ENCODE assay signal across 8 cellular contexts in the genomic region with DNA sequence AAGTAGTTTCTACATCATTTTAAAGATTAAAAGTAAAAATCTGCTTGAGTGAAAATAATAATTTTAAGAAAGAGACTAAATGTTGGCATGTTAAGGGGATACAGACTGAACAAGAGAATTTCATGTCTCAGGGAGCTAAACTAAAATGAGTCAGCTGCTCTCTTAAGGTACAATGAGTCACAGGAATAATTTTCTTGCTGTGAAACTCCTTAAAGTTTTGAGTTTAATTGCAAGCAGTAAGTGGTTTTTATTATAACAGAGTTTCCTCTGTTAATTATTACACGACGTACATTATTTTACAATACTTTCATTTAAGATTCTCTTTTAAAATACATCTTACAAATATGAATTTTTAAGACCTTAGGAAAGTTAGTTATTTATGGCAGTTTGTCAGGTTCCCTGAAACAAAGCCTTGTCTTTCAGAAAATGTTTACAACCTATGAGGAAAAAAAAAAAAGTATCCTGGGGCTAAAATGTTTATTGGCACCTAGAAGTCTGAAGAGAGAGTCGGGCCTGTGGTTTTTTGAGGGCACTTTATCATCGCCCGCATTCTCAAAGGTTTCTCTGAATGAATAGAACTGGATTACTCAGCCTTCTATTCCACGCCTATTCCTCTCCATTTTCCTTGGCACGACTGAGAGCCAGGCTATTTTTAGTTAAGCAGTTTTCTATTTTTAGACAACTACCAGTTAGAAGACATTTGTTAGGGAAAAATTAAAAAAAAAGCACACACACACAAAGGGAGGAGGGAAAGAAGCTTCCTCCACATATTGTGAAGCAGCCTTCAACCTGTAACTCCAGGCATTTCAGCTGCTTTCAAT.
DNase-seq lines count a peak whose midpoint lies in the region; ATAC-seq and TF ChIP-seq lines count a peak whose summit lies in the region.

No MANE protein-coding gene starts in this region.

- intact Hi-C loops in Right ventricle myocardium superior (cut with DNase I): loop anchor here (5.0 kb wide), 2 partner anchors 42 to 97 kb away; a partner anchor contains a TSS

- peak; percentile 26 for DNase-seq in DMS153 (lab: John Stamatoyannopoulos, UW)
- DNase-seq in HT1080 (ENCODE audit: low read depth): peak; percentile 96
- DNase-seq in WTC11 (ENCODE audit: low spot score): no peak
- DNase-seq in Right ventricle myocardium superior: no peak
- peak; percentile 63 for DNase-seq in putamen (ENCODE audit: low spot score)
- no peak for DNase-seq in CD8-positive, alpha-beta memory T cell
- no peak for DNase-seq in AML-193 (lab: John Stamatoyannopoulos, UW)

- no peaks in the 10 kb centered on the region for H3K27me3 Mint-ChIP-seq in WTC11 (ENCODE audit: low read depth)
- peaks cover 3 to 4% of the 10 kb centered on the region in 2 donors for H3K27me3 Mint-ChIP-seq in CD8-positive, alpha-beta memory T cell

- peaks cover 38% of the 10 kb centered on the region for H3K4me1 Mint-ChIP-seq in WTC11
- H3K4me1 Mint-ChIP-seq in CD8-positive, alpha-beta memory T cell: peaks cover 0 to 2% (median 0%) of the 10 kb centered on the region in 3 donors

- CTCF ChIA-PET in WTC11 (lab: Charles Lee): no interaction called here
- CTCF ChIA-PET in CD8-positive, alpha-beta memory T cell (lab: Charles Lee): no interaction called here

- TF ChIP-seq CTCF in WTC11 (IDR thresholded peaks at IDR 0.05): no peak

- H3K27me3 ChIP-seq in CD8-positive, alpha-beta memory T cell (ENCODE audit: insufficient read depth, low read length, poor library complexity, severe bottlenecking): no peaks in the 10 kb centered on the region

- H3K36me3 ChIP-seq in CD8-positive, alpha-beta memory T cell (ENCODE audit: insufficient read depth, low read length): no peaks in the 10 kb centered on the region

- no peaks in the 10 kb centered on the region for H3K9me3 Mint-ChIP-seq in WTC11
- peaks cover 0 to 2% (median 0%) of the 10 kb centered on the region in 5 donors for H3K9me3 Mint-ChIP-seq in CD8-positive, alpha-beta memory T cell

- no peak overlapping the region for H3K4me3 ChIP-seq in CD8-positive, alpha-beta memory T cell (ENCODE audit: low read length)

- no peaks in the 10 kb centered on the region for H3K4me1 ChIP-seq in CD8-positive, alpha-beta memory T cell (ENCODE audit: insufficient read depth, low read length)

- peak overlapping the region; percentile 19 for H3K4me3 Mint-ChIP-seq in WTC11
- no peak overlapping the region for H3K4me3 Mint-ChIP-seq in CD8-positive, alpha-beta memory T cell

- H3K27ac Mint-ChIP-seq in WTC11: peak overlapping the region; percentile 91
- H3K27ac Mint-ChIP-seq in CD8-positive, alpha-beta memory T cell: no peak overlapping the region

- H3K9me3 ChIP-seq in CD8-positive, alpha-beta memory T cell (ENCODE audit: low read length): no peaks in the 10 kb centered on the region

- H3K27ac ChIP-seq in CD8-positive, alpha-beta memory T cell (ENCODE audit: low read depth, low read length): no peak overlapping the region

- POLR2A ChIA-PET in WTC11 (lab: Charles Lee): no interaction called here
- POLR2A ChIA-PET in CD8-positive, alpha-beta memory T cell (lab: Charles Lee): no interaction called here

- ATAC-seq in GM21515 (IDR thresholded peaks at IDR 0.05; ENCODE audit: unreplicated experiment): peak; percentile 59
- ATAC-seq in WTC11: peak; percentile 68
- peak; percentile 93 for ATAC-seq in Right ventricle myocardium superior (ENCODE audit: poor library complexity)

- no peaks in the 10 kb centered on the region for H3K36me3 Mint-ChIP-seq in WTC11
- no peaks in the 10 kb centered on the region for H3K36me3 Mint-ChIP-seq in CD8-positive, alpha-beta memory T cell

TF ChIP-seq in WTC11, 78 proteins besides CTCF, POLR2A, EP300 and RAD21:
- no peak for TF ChIP-seq NR3C1 (CRISPR knock-in tag; conservative IDR thresholded peaks at IDR 0.05; ENCODE audit: low read depth)
- no peak for TF ChIP-seq CREM (CRISPR knock-in tag; IDR thresholded peaks at IDR 0.05)
- no peak for TF ChIP-seq ZNF396 (CRISPR knock-in tag; IDR thresholded peaks at IDR 0.05; ENCODE audit: borderline replicate concordance)
- TF ChIP-seq ZBTB21 (CRISPR knock-in tag; IDR thresholded peaks at IDR 0.05; ENCODE audit: borderline replicate concordance): no peak
- no peak for TF ChIP-seq GTF2I (CRISPR knock-in tag; conservative IDR thresholded peaks at IDR 0.05)
- no peak for TF ChIP-seq ZNF219 (CRISPR knock-in tag; IDR thresholded peaks at IDR 0.05; ENCODE audit: borderline replicate concordance)
- no peak for TF ChIP-seq ZNF416 (CRISPR knock-in tag; IDR thresholded peaks at IDR 0.05)
- TF ChIP-seq ZNF121 (CRISPR knock-in tag; IDR thresholded peaks at IDR 0.05): no peak
- TF ChIP-seq, protein P1, sequence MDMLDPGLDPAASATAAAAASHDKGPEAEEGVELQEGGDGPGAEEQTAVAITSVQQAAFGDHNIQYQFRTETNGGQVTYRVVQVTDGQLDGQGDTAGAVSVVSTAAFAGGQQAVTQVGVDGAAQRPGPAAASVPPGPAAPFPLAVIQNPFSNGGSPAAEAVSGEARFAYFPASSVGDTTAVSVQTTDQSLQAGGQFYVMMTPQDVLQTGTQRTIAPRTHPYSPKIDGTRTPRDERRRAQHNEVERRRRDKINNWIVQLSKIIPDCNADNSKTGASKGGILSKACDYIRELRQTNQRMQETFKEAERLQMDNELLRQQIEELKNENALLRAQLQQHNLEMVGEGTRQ (CRISPR knock-in tag; IDR thresholded peaks at IDR 0.05): no peak
- TF ChIP-seq SMAD3 (CRISPR knock-in tag; IDR thresholded peaks at IDR 0.05; ENCODE audit: borderline replicate concordance): no peak
- TF ChIP-seq, protein P2, sequence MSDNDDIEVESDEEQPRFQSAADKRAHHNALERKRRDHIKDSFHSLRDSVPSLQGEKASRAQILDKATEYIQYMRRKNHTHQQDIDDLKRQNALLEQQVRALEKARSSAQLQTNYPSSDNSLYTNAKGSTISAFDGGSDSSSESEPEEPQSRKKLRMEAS (CRISPR knock-in tag; IDR thresholded peaks at IDR 0.05): no peak
- TF ChIP-seq, protein P3, sequence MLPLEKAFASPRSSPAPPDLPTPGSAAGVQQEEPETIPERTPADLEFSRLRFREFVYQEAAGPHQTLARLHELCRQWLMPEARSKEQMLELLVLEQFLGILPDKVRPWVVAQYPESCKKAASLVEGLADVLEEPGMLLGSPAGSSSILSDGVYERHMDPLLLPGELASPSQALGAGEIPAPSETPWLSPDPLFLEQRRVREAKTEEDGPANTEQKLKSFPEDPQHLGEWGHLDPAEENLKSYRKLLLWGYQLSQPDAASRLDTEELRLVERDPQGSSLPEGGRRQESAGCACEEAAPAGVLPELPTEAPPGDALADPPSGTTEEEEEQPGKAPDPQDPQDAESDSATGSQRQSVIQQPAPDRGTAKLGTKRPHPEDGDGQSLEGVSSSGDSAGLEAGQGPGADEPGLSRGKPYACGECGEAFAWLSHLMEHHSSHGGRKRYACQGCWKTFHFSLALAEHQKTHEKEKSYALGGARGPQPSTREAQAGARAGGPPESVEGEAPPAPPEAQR (CRISPR knock-in tag; IDR thresholded peaks at IDR 0.05): no peak
- TF ChIP-seq, protein P4, sequence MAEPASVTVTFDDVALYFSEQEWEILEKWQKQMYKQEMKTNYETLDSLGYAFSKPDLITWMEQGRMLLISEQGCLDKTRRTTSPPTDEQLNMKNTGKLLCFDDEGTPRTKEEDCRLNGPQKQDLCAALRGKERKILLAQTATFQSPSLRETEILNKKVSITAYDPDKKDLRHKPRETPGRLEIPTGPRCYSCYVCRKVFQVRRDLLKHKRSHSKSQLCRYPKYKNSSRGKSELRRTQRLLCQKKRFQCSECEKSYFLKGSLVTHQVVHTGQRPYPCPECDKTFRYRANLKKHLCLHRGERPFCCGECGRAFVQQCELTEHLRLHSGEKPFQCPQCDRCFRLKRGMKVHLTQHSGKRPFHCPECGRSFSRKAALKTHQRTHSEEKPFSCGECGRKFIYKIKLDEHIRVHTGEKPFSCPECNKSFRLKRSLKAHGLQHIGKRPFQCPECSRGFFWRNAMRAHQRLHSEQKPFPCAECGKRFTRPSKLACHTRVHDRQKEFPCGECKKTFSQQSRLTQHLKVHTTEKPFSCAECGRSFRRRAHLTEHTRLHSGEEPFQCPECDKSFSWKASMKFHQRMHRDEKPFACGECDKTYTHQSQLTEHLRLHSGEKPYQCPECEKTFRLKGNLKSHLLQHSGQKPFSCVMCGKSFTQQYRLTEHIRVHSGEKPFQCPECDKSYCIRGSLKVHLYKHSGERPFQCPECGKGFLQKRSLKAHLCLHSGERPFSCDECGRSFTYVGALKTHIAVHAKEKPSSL (CRISPR knock-in tag; conservative IDR thresholded peaks at IDR 0.05): no peak
- no peak for TF ChIP-seq ELF4 (CRISPR knock-in tag; IDR thresholded peaks at IDR 0.05; ENCODE audit: low read depth)
- TF ChIP-seq NFATC4 (CRISPR knock-in tag; IDR thresholded peaks at IDR 0.05): no peak
- TF ChIP-seq CREB1 (CRISPR knock-in tag; IDR thresholded peaks at IDR 0.05): no peak
- TF ChIP-seq, protein P5, sequence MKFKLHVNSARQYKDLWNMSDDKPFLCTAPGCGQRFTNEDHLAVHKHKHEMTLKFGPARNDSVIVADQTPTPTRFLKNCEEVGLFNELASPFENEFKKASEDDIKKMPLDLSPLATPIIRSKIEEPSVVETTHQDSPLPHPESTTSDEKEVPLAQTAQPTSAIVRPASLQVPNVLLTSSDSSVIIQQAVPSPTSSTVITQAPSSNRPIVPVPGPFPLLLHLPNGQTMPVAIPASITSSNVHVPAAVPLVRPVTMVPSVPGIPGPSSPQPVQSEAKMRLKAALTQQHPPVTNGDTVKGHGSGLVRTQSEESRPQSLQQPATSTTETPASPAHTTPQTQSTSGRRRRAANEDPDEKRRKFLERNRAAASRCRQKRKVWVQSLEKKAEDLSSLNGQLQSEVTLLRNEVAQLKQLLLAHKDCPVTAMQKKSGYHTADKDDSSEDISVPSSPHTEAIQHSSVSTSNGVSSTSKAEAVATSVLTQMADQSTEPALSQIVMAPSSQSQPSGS (CRISPR knock-in tag; IDR thresholded peaks at IDR 0.05; ENCODE audit: borderline replicate concordance, low read depth): no peak
TF ChIP-seq in WTC11: peak in this region for 0.

Comparison
In these comparisons a context has a peak if more than half of its experiments do, and no peak if none do; other contexts are left out.
1. DNase-seq: peak in DMS153 (single experiment), HT1080 (single experiment) and putamen (single experiment); none in WTC11 (single experiment), Right ventricle myocardium superior (single experiment), CD8-positive, alpha-beta memory T cell (0 of 5) and AML-193 (0 of 2).
2. Peak in every context shown above with its lines, with median percentiles within 50 percentile points of each other: ATAC-seq.